Comparison of ENCODE assay signal across 20 cellular contexts in the genomic region with DNA sequence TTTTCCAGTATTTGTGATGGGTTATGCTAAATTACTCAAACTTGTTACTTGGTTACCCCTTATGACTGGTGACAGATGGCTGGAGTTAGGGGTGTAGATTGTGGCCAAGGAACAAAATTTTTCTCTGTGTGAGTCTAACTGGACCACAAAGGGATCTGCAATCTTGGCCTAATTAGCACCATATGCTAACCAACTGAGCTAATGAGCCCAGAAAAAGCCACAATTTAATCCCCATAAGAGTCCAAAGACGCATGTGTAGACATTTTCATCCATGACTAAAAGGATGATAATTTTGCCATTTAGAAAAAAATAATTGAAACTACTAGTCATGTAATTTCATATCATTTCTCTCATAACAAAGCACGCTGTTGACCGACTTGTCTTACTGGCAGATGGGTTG.
"Had no signal": no experiment of that assay in that cellular context is flagged by ENCODE, and none has a peak within 500 bp of the region (broad histone marks: within the 10 kb centered on the region; RNA-seq: fewer than 3 reads in every experiment).

No MANE protein-coding gene starts in this region.

- H3K4me3 ChIP-seq: esophagus squamous epithelium, gastrocnemius medialis, heart right ventricle, lung, psoas muscle, right lobe of liver, transverse colon, vagina had no signal

- H3K4me1 ChIP-seq: esophagus squamous epithelium, gastrocnemius medialis, heart right ventricle, psoas muscle, right lobe of liver, transverse colon, vagina had no signal

- H3K9me3 ChIP-seq: esophagus squamous epithelium, gastrocnemius medialis, heart right ventricle, psoas muscle, right lobe of liver, transverse colon, vagina had no signal

- DNase-seq: activated CD4-positive, alpha-beta T cell treated with anti-CD3 and anti-CD28 coated beads, Interleukin-2, amount 50 U/mL, for 4 hours; activated CD4-positive, CD25-positive, alpha-beta regulatory T cell treated with anti-CD3 and anti-CD28 coated beads, Interleukin-2, amount 50 U/mL, for 72 hours; activated T-cell treated with anti-CD3 and anti-CD28 coated beads, Interleukin-2, amount 50 U/mL, for 24 hours; cortex of kidney; effector CD8-positive, alpha-beta T cell; esophagus squamous epithelium; gastrocnemius medialis; heart right ventricle; left colon; midbrain; psoas muscle; right lobe of liver; stimulated activated naive CD8-positive, alpha-beta T cell treated with anti-CD3 and anti-CD28 coated beads, Interleukin-15, Interleukin-2, amounts not matched to agents 100 U/mL and 50 U/mL, for 24 hours; transverse colon had no signal

- H3K4me3 Mint-ChIP-seq: activated naive CD4-positive, alpha-beta T cell treated with anti-CD3 and anti-CD28 coated beads, Interleukin-2, amount 50 U/mL, for 24 hours; activated T-cell treated with anti-CD3 and anti-CD28 coated beads, Interleukin-2, amount 50 U/mL, for 24 hours; brain; central memory CD8-positive, alpha-beta T cell; neural crest cell had no signal

- H3K27ac Mint-ChIP-seq: activated naive CD4-positive, alpha-beta T cell treated with anti-CD3 and anti-CD28 coated beads, Interleukin-2, amount 50 U/mL, for 24 hours; activated T-cell treated with anti-CD3 and anti-CD28 coated beads, Interleukin-2, amount 50 U/mL, for 24 hours; brain had no signal

- H3K4me1 Mint-ChIP-seq: activated naive CD4-positive, alpha-beta T cell treated with anti-CD3 and anti-CD28 coated beads, Interleukin-2, amount 50 U/mL, for 24 hours; brain; central memory CD8-positive, alpha-beta T cell; neural crest cell had no signal

- H3K27me3 ChIP-seq: esophagus squamous epithelium, gastrocnemius medialis, heart right ventricle, right lobe of liver, transverse colon, vagina had no signal

- H3K9me3 Mint-ChIP-seq: activated naive CD4-positive, alpha-beta T cell treated with anti-CD3 and anti-CD28 coated beads, Interleukin-2, amount 50 U/mL, for 24 hours; activated T-cell treated with anti-CD3 and anti-CD28 coated beads, Interleukin-2, amount 50 U/mL, for 24 hours; brain; central memory CD8-positive, alpha-beta T cell; neural crest cell had no signal

- H3K27me3 Mint-ChIP-seq: activated T-cell treated with anti-CD3 and anti-CD28 coated beads, Interleukin-2, amount 50 U/mL, for 24 hours had no signal

- H3K36me3 Mint-ChIP-seq: activated naive CD4-positive, alpha-beta T cell treated with anti-CD3 and anti-CD28 coated beads, Interleukin-2, amount 50 U/mL, for 24 hours; brain had no signal

- H3K36me3 ChIP-seq: esophagus squamous epithelium, gastrocnemius medialis, heart right ventricle, right lobe of liver, transverse colon, vagina had no signal

- H3K27ac ChIP-seq: esophagus squamous epithelium, gastrocnemius medialis, heart right ventricle, psoas muscle, right lobe of liver, transverse colon, vagina had no signal
